Comparison of ENCODE assay signal across 7 cellular contexts in genomic region chr4:140523370-140523856, GRCh38. TPM values are rescaled to one million over a fixed set of nuclear protein-coding genes. Genes with fewer than 3 reads are reported as not detected.
DNase-seq lines count a peak whose midpoint lies in the region; ATAC-seq lines count a peak whose summit lies in the region.

No MANE protein-coding gene starts in this region.

- peak; percentile 4 for ATAC-seq in GM19043 (IDR thresholded peaks at IDR 0.05; ENCODE audit: low read depth, unreplicated experiment)
- peak; percentile 9 for ATAC-seq in HG02973 (IDR thresholded peaks at IDR 0.05; ENCODE audit: unreplicated experiment)
- ATAC-seq in activated naive CD8-positive, alpha-beta T cell treated with anti-CD3 and anti-CD28 coated beads, Interleukin-2, amount 10 ng/mL, durations not matched to agents 7 days and 5 days (ENCODE audit: low read depth) = no peak

- no peaks in the 10 kb centered on the region for H3K4me1 ChIP-seq in mesodermal cell (ENCODE audit: control insufficient read depth, insufficient read depth, low read length, poor library complexity, severe bottlenecking)

- WGBS in mesodermal cell (ENCODE audit: insufficient coverage in 2 of 2), 2 experiments = 0 to 56% methylated on average over 1 to 4 of the region's 8 CpGs

- POLR2A ChIA-PET in activated naive CD8-positive, alpha-beta T cell treated with anti-CD3 and anti-CD28 coated beads, Interleukin-2, amount 10 ng/mL, durations not matched to agents 7 days and 5 days (lab: Charles Lee) = interaction anchor here (0.8 to 1.3 kb wide), 3 partner anchors 12 to 151 kb away, joined by 3 to 14 read pairs (median 8); partner anchors contain the start of gene SCOC

- H3K27ac ChIP-seq in mesodermal cell (ENCODE audit: low read depth, low read length, severe bottlenecking) = no peak overlapping the region

- no peaks in the 10 kb centered on the region for H3K9me3 Mint-ChIP-seq in activated naive CD8-positive, alpha-beta T cell treated with anti-CD3 and anti-CD28 coated beads, Interleukin-2, amount 10 ng/mL, durations not matched to agents 7 days and 5 days

- no peak for DNase-seq in activated naive CD8-positive, alpha-beta T cell treated with anti-CD3 and anti-CD28 coated beads, Interleukin-2, amount 10 ng/mL, durations not matched to agents 7 days and 5 days
- DNase-seq in activated effector memory CD4-positive, alpha-beta T cell treated with Interleukin-2 at 50 U/mL for 16 hours = no peak
- DNase-seq in iPS-NIHi11 (ENCODE audit: low spot score) = no peak
- no peak for DNase-seq in stimulated activated CD4-positive, alpha-beta T cell treated with anti-CD3 and anti-CD28 coated beads, Interleukin-1b, Interleukin-23, amount 100 ng/mL, for 48 hours

- H3K4me3 Mint-ChIP-seq in activated naive CD8-positive, alpha-beta T cell treated with anti-CD3 and anti-CD28 coated beads, Interleukin-2, amount 10 ng/mL, durations not matched to agents 7 days and 5 days = peak overlapping the region; percentile 81

- H3K4me1 Mint-ChIP-seq in activated naive CD8-positive, alpha-beta T cell treated with anti-CD3 and anti-CD28 coated beads, Interleukin-2, amount 10 ng/mL, durations not matched to agents 7 days and 5 days = peaks cover 12% of the 10 kb centered on the region

- peaks cover 11% of the 10 kb centered on the region for H3K36me3 ChIP-seq in mesodermal cell (ENCODE audit: control insufficient read depth, insufficient read depth, low read length)

- peaks cover 3% of the 10 kb centered on the region for H3K9me3 ChIP-seq in mesodermal cell (ENCODE audit: control insufficient read depth, low read length)

- H3K27ac Mint-ChIP-seq in activated naive CD8-positive, alpha-beta T cell treated with anti-CD3 and anti-CD28 coated beads, Interleukin-2, amount 10 ng/mL, durations not matched to agents 7 days and 5 days = no peak overlapping the region

- H3K36me3 Mint-ChIP-seq in activated naive CD8-positive, alpha-beta T cell treated with anti-CD3 and anti-CD28 coated beads, Interleukin-2, amount 10 ng/mL, durations not matched to agents 7 days and 5 days = peaks cover 12% of the 10 kb centered on the region

- peak overlapping the region; percentile 71 for H3K4me3 ChIP-seq in mesodermal cell (ENCODE audit: extremely low read depth, insufficient read depth, low read length, poor library complexity, severe bottlenecking)

- H3K27me3 Mint-ChIP-seq in activated naive CD8-positive, alpha-beta T cell treated with anti-CD3 and anti-CD28 coated beads, Interleukin-2, amount 10 ng/mL, durations not matched to agents 7 days and 5 days = peaks cover 4% of the 10 kb centered on the region

RNA-seq across cellular contexts. Expression of gene ELMOD2, which starts 0.6 kb away (rescaled TPM):
- total RNA-seq in activated naive CD8-positive, alpha-beta T cell treated with anti-CD3 and anti-CD28 coated beads, Interleukin-2, amount 10 ng/mL, durations not matched to agents 7 days and 5 days = 10 to 100 TPM; 21.8 to 22.9 TPM
- 31.3 TPM for polyA plus RNA-seq in mesodermal cell (2013, experiment 1 of 2)
- polyA plus RNA-seq in mesodermal cell (2013, experiment 2 of 2) = 37.0 TPM

RNA-seq across cellular contexts. Expression of gene MGAT4D, which starts 25.3 kb away (rescaled TPM):
- not detected for total RNA-seq in activated naive CD8-positive, alpha-beta T cell treated with anti-CD3 and anti-CD28 coated beads, Interleukin-2, amount 10 ng/mL, durations not matched to agents 7 days and 5 days
- polyA plus RNA-seq in mesodermal cell (2013, experiment 1 of 2) = not detected
- not detected for polyA plus RNA-seq in mesodermal cell (2013, experiment 2 of 2)

RNA-seq across cellular contexts. Expression of gene UCP1, which starts 45.3 kb away (rescaled TPM):
- not detected for total RNA-seq in activated naive CD8-positive, alpha-beta T cell treated with anti-CD3 and anti-CD28 coated beads, Interleukin-2, amount 10 ng/mL, durations not matched to agents 7 days and 5 days
- not detected for polyA plus RNA-seq in mesodermal cell (2013, experiment 1 of 2)
- not detected for polyA plus RNA-seq in mesodermal cell (2013, experiment 2 of 2)
